In genomic region chr1:39105061-39105840, GRCh38 we compare ENCODE assay signal across 8 cellular contexts.
DNase-seq lines count a peak whose midpoint lies in the region; ATAC-seq and TF ChIP-seq lines count a peak whose summit lies in the region.

No MANE protein-coding gene starts in this region.

- H3K27me3 Mint-ChIP-seq in endothelial cell (ENCODE audit: unreplicated experiment), result peaks cover 11% of the 10 kb centered on the region
- H3K27me3 Mint-ChIP-seq in mesothelial cell of epicardium (ENCODE audit: low read depth), result no peaks in the 10 kb centered on the region
- H3K27me3 Mint-ChIP-seq in stimulated activated memory B cell treated with anti-CD40 and anti-IgM and Interleukin-4, amounts not matched to agents 10 μg/mL and 1 μg/mL and 100 μg/mL, for 72 hours, result no peaks in the 10 kb centered on the region

- H3K9me3 Mint-ChIP-seq in endothelial cell (ENCODE audit: unreplicated experiment) (no peaks in the 10 kb centered on the region), mesothelial cell of epicardium (no peaks in the 10 kb centered on the region)
- no peaks in the 10 kb centered on the region for H3K9me3 Mint-ChIP-seq in stimulated activated memory B cell treated with anti-CD40 and anti-IgM and Interleukin-4, amounts not matched to agents 10 μg/mL and 1 μg/mL and 100 μg/mL, for 72 hours

- H3K36me3 Mint-ChIP-seq in endothelial cell (ENCODE audit: low read depth, unreplicated experiment) (no peaks in the 10 kb centered on the region), mesothelial cell of epicardium (no peaks in the 10 kb centered on the region)
- no peaks in the 10 kb centered on the region for H3K36me3 Mint-ChIP-seq in stimulated activated memory B cell treated with anti-CD40 and anti-IgM and Interleukin-4, amounts not matched to agents 10 μg/mL and 1 μg/mL and 100 μg/mL, for 72 hours

- peak; percentile 76 for DNase-seq in D341Med (ENCODE audit: low spot score)
- DNase-seq in NCI-H2196 (lab: John Stamatoyannopoulos, UW; ENCODE audit: unreplicated experiment), result peak; percentile 55
- peak; percentile 31 for DNase-seq in activated CD8-positive, alpha-beta memory T cell treated with anti-CD3 and anti-CD28 coated beads for 4 hours (ENCODE audit: low read depth in 2 of 2)
- DNase-seq in endothelial cell (ENCODE audit: low spot score), result peak; percentile 72
- peak; percentile 56 to 79 for DNase-seq in mesothelial cell of epicardium (ENCODE audit: low spot score in 2 of 2, unreplicated experiment in 2 of 2)

- H3K4me3 Mint-ChIP-seq in endothelial cell (ENCODE audit: unreplicated experiment) (no peak overlapping the region), mesothelial cell of epicardium (peak overlapping the region; percentile 64)
- H3K4me3 Mint-ChIP-seq in stimulated activated memory B cell treated with anti-CD40 and anti-IgM and Interleukin-4, amounts not matched to agents 10 μg/mL and 1 μg/mL and 100 μg/mL, for 72 hours, result peak overlapping the region; percentile 88

- H3K4me1 Mint-ChIP-seq in endothelial cell (ENCODE audit: unreplicated experiment) (peaks cover 33% of the 10 kb centered on the region), mesothelial cell of epicardium (peaks cover 36% of the 10 kb centered on the region)
- H3K4me1 Mint-ChIP-seq in stimulated activated memory B cell treated with anti-CD40 and anti-IgM and Interleukin-4, amounts not matched to agents 10 μg/mL and 1 μg/mL and 100 μg/mL, for 72 hours, result peaks cover 34% of the 10 kb centered on the region

- no peak overlapping the region for H3K27ac Mint-ChIP-seq in endothelial cell (ENCODE audit: unreplicated experiment)
- no peak overlapping the region for H3K27ac Mint-ChIP-seq in mesothelial cell of epicardium
- peak overlapping the region; percentile 78 for H3K27ac Mint-ChIP-seq in stimulated activated memory B cell treated with anti-CD40 and anti-IgM and Interleukin-4, amounts not matched to agents 10 μg/mL and 1 μg/mL and 100 μg/mL, for 72 hours

- TF ChIP-seq CTCF in endothelial cell (IDR thresholded peaks at IDR 0.05; ENCODE audit: unreplicated experiment), result no peak
- no peak for TF ChIP-seq CTCF in mesothelial cell of epicardium (IDR thresholded peaks at IDR 0.05; ENCODE audit: unreplicated experiment)

- ATAC-seq in GM21737 (IDR thresholded peaks at IDR 0.05; ENCODE audit: unreplicated experiment), result peak; percentile 31
- ATAC-seq in stimulated activated memory B cell treated with anti-CD40 and anti-IgM and Interleukin-4, amounts not matched to agents 10 μg/mL and 1 μg/mL and 100 μg/mL, for 72 hours, result peak; percentile 67
- ATAC-seq in HG02840 (IDR thresholded peaks at IDR 0.05; ENCODE audit: low FRiP score, unreplicated experiment), result no peak
